Comparison of ENCODE assay signal across 3 cellular contexts in the genomic region with DNA sequence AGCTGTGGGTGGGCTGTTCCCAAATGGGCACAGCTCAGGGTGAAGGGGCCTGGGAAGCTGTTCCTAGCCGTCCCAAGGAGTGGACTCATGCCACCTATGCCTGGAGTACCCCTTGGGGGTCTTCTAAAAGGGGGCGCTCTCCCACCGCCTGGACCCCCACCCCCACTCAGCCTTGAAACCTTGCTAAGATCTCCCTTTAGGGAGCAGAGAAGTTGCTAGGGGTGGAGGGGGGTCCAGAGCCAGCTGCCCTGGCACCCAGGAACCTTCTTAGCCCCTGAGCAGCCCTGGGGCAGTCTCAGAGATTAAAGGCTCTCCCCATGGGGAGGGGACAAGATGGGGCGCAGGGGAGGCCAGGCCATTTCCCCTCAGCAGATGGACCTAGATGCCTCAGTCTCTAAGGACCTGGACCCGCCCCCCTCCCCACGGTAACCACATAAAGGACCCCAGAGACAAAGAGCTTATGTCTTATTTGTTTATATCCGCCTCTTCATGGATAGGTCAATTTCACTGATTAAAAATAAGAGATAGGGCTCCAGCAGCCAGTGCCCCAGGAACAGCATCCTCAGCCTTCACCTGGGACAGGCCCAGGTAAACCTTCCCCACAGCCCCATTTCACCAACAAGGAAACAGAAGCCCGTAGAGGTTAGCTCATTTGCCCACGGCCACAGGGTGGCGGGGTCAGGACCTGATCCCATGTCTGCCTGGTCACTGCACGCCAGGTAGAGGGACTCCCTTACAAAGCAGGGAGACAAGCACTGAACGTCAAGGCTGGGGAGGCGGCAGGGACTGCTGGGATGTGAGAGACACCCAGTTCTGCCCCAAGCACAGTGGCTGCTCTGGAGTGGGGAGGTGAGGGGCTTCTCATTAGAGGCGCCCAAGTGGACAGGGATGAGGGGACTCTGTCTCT.
TF ChIP-seq lines count a peak whose summit lies in the region.

No MANE protein-coding gene starts in this region.

TF ChIP-seq in SK-N-SH, 30 proteins besides CTCF, POLR2A, EP300 and RAD21 (continued from another document):
- TF ChIP-seq, protein P1, sequence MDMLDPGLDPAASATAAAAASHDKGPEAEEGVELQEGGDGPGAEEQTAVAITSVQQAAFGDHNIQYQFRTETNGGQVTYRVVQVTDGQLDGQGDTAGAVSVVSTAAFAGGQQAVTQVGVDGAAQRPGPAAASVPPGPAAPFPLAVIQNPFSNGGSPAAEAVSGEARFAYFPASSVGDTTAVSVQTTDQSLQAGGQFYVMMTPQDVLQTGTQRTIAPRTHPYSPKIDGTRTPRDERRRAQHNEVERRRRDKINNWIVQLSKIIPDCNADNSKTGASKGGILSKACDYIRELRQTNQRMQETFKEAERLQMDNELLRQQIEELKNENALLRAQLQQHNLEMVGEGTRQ (IDR thresholded peaks at IDR 0.05; ENCODE audit: borderline replicate concordance, low read depth, low read length), result no peak
- TF ChIP-seq MAX (IDR thresholded peaks at IDR 0.05; ENCODE audit: low read depth), result no peak
- TF ChIP-seq RCOR1 (IDR thresholded peaks at IDR 0.05; ENCODE audit: low read length), result no peak
- no peak for TF ChIP-seq NFIC (IDR thresholded peaks at IDR 0.05; ENCODE audit: borderline replicate concordance)
- TF ChIP-seq RXRA (IDR thresholded peaks at IDR 0.05; ENCODE audit: borderline replicate concordance, low read depth), result no peak
- no peak for TF ChIP-seq TEAD4 (IDR thresholded peaks at IDR 0.05; ENCODE audit: borderline replicate concordance, insufficient read depth)
- TF ChIP-seq MXI1 (IDR thresholded peaks at IDR 0.05; ENCODE audit: low read depth, low read length), result no peak
- no peak for TF ChIP-seq ELF1 (IDR thresholded peaks at IDR 0.05)
- no peak for TF ChIP-seq GATA2 (CRISPR knock-in tag; IDR thresholded peaks at IDR 0.05)
- TF ChIP-seq TAF1 (IDR thresholded peaks at IDR 0.05; ENCODE audit: borderline replicate concordance, low read depth, low read length), result no peak
- TF ChIP-seq GABPA (IDR thresholded peaks at IDR 0.05; ENCODE audit: low read depth), result no peak
- no peak for TF ChIP-seq SMC3 (IDR thresholded peaks at IDR 0.05; ENCODE audit: low read depth, low read length)

TF ChIP-seq in SK-N-SH treated with all-trans-retinoic acid at 6 μM for 48 hours, 23 proteins besides CTCF, POLR2A, EP300 and RAD21 (continued from another document):
- TF ChIP-seq, protein P2, sequence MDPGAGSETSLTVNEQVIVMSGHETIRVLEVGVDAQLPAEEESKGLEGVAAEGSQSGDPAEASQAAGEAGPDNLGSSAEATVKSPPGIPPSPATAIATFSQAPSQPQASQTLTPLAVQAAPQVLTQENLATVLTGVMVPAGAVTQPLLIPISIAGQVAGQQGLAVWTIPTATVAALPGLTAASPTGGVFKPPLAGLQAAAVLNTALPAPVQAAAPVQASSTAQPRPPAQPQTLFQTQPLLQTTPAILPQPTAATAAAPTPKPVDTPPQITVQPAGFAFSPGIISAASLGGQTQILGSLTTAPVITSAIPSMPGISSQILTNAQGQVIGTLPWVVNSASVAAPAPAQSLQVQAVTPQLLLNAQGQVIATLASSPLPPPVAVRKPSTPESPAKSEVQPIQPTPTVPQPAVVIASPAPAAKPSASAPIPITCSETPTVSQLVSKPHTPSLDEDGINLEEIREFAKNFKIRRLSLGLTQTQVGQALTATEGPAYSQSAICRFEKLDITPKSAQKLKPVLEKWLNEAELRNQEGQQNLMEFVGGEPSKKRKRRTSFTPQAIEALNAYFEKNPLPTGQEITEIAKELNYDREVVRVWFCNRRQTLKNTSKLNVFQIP (CRISPR knock-in tag; IDR thresholded peaks at IDR 0.05; ENCODE audit: borderline replicate concordance, low read depth), result no peak
- TF ChIP-seq CREB5 (CRISPR knock-in tag; IDR thresholded peaks at IDR 0.05; ENCODE audit: low read depth), result no peak
- no peak for TF ChIP-seq PATZ1 (CRISPR knock-in tag; IDR thresholded peaks at IDR 0.05; ENCODE audit: borderline replicate concordance)
- no peak for TF ChIP-seq ZNF565 (CRISPR knock-in tag; conservative IDR thresholded peaks at IDR 0.05; ENCODE audit: low read depth)
- TF ChIP-seq ZC3H10 (CRISPR knock-in tag; IDR thresholded peaks at IDR 0.05), result no peak
- no peak for TF ChIP-seq ARNTL (CRISPR knock-in tag; IDR thresholded peaks at IDR 0.05; ENCODE audit: borderline replicate concordance, low read depth)
- TF ChIP-seq ESRRG (CRISPR knock-in tag; IDR thresholded peaks at IDR 0.05), result no peak
- TF ChIP-seq ZNF8 (CRISPR knock-in tag; IDR thresholded peaks at IDR 0.05), result no peak

TF ChIP-seq in neural cell, 6 proteins besides CTCF, POLR2A, EP300 and RAD21 (continued from another document):
- TF ChIP-seq, protein P3, sequence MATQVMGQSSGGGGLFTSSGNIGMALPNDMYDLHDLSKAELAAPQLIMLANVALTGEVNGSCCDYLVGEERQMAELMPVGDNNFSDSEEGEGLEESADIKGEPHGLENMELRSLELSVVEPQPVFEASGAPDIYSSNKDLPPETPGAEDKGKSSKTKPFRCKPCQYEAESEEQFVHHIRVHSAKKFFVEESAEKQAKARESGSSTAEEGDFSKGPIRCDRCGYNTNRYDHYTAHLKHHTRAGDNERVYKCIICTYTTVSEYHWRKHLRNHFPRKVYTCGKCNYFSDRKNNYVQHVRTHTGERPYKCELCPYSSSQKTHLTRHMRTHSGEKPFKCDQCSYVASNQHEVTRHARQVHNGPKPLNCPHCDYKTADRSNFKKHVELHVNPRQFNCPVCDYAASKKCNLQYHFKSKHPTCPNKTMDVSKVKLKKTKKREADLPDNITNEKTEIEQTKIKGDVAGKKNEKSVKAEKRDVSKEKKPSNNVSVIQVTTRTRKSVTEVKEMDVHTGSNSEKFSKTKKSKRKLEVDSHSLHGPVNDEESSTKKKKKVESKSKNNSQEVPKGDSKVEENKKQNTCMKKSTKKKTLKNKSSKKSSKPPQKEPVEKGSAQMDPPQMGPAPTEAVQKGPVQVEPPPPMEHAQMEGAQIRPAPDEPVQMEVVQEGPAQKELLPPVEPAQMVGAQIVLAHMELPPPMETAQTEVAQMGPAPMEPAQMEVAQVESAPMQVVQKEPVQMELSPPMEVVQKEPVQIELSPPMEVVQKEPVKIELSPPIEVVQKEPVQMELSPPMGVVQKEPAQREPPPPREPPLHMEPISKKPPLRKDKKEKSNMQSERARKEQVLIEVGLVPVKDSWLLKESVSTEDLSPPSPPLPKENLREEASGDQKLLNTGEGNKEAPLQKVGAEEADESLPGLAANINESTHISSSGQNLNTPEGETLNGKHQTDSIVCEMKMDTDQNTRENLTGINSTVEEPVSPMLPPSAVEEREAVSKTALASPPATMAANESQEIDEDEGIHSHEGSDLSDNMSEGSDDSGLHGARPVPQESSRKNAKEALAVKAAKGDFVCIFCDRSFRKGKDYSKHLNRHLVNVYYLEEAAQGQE (IDR thresholded peaks at IDR 0.05; ENCODE audit: borderline replicate concordance), result no peak
- TF ChIP-seq POLR2AphosphoS5 (IDR thresholded peaks at IDR 0.05) (no peak), TAF1 (IDR thresholded peaks at IDR 0.05; ENCODE audit: low read depth) (no peak)
